Comparison of ENCODE assay signal across 15 cellular contexts in genomic region chr10:70119623-70120022, GRCh38. TPM values are rescaled to one million over a fixed set of nuclear protein-coding genes. Genes with fewer than 3 reads are reported as not detected.
DNase-seq lines count a peak whose midpoint lies in the region; ATAC-seq and TF ChIP-seq lines count a peak whose summit lies in the region.
"Had no signal": no experiment of that assay in that cellular context is flagged by ENCODE, and none has a peak within 500 bp of the region (broad histone marks: within the 10 kb centered on the region; RNA-seq: fewer than 3 reads in every experiment).

No MANE protein-coding gene starts in this region.

- TF ChIP-seq CTCF in esophagus squamous epithelium (IDR thresholded peaks at IDR 0.05): no peak

- H3K9me3 ChIP-seq in esophagus squamous epithelium: no peaks in the 10 kb centered on the region

- intact Hi-C loops in Right ventricle myocardium superior (cut with DNase I): no loop called here
- intact Hi-C loops in cardiac septum (cut with DNase I): no loop called here
- intact Hi-C loops in esophagus squamous epithelium (cut with DNase I): no loop called here

- H3K36me3 ChIP-seq in esophagus squamous epithelium: peaks cover 0 to 65% (median 9%) of the 10 kb centered on the region in 3 donors

- H3K27me3 ChIP-seq in esophagus squamous epithelium: no peaks in the 10 kb centered on the region
- H3K27me3 ChIP-seq: BLaER1 treated with 17β-estradiol and CSF1 and Interleukin-3, amounts not matched to agents 10 nM and 100 nM had no signal

- peak; percentile 60 for ATAC-seq in Right ventricle myocardium superior (ENCODE audit: poor library complexity)
- no peak for ATAC-seq in HG03432 (IDR thresholded peaks at IDR 0.05; ENCODE audit: unreplicated experiment)
- ATAC-seq in GM18870 (IDR thresholded peaks at IDR 0.05; ENCODE audit: unreplicated experiment): no peak
- ATAC-seq: GM12878, HepG2 had no signal

- 41 to 50% methylated on average over 4 to 6 of the region's 8 CpGs for WGBS in esophagus squamous epithelium, 2 donors

- H3K27ac ChIP-seq in esophagus squamous epithelium: peak overlapping the region; percentile 31 to 65 (median 40)
- H3K27ac ChIP-seq: BLaER1 treated with 17β-estradiol and CSF1 and Interleukin-3, amounts not matched to agents 10 nM and 100 nM had no signal

- H3K4me3 ChIP-seq in esophagus squamous epithelium: no peak overlapping the region
- H3K4me3 ChIP-seq: BLaER1 treated with 17β-estradiol and CSF1 and Interleukin-3, amounts not matched to agents 10 nM and 100 nM; GM12878 had no signal

- H3K4me1 ChIP-seq in esophagus squamous epithelium: peaks cover 0 to 43% (median 5%) of the 10 kb centered on the region in 3 donors

- TF ChIP-seq POLR2A in esophagus squamous epithelium (IDR thresholded peaks at IDR 0.05): no peak

- peak; percentile 58 for DNase-seq in Right ventricle myocardium superior
- no peak for DNase-seq in cardiac septum (ENCODE audit: low spot score)
- DNase-seq in SK-N-DZ (ENCODE audit: low spot score): peak; percentile 41
- DNase-seq in esophagus squamous epithelium (lab: John Stamatoyannopoulos, UW): no peak
- DNase-seq in amniotic stem cell (lab: John Stamatoyannopoulos, UW): no peak
- DNase-seq: ACHN; CD4-positive, CD25-positive, alpha-beta regulatory T cell; DMS 273 treated with DMSO at 0.1 percent for 48 hours; GOT3; H9 had no signal

RNA-seq across cellular contexts. Expression of gene AIFM2, which starts 13.0 kb away (rescaled TPM):
- total RNA-seq in Right ventricle myocardium superior (20.2 TPM), cardiac septum (19.4 TPM), esophagus squamous epithelium (10 to 100 TPM in 2 of 4 donors, 1 to 10 TPM in 2; 4.9 to 13.4 (median 9.3) TPM)
- 0.91 and 1.8 TPM in 2 replicates for polyA plus RNA-seq in SK-N-DZ (2014; cell fraction: cytosol; rRNA removed)
- 2.1 and 2.2 TPM in 2 replicates for polyA plus RNA-seq in SK-N-DZ (2014; cell fraction: nucleus; rRNA removed)

RNA-seq across cellular contexts. Expression of gene TYSND1, which starts 26.9 kb away (rescaled TPM):
- total RNA-seq in Right ventricle myocardium superior: 5.9 TPM
- 5.2 TPM for total RNA-seq in cardiac septum
- 17.5 and 20.9 TPM in 2 replicates for polyA plus RNA-seq in SK-N-DZ (2014; cell fraction: cytosol; rRNA removed)
- polyA plus RNA-seq in SK-N-DZ (2014; cell fraction: nucleus; rRNA removed): 27.6 and 39.4 TPM in 2 replicates
- 10 to 100 TPM; 16.7 to 32.4 (median 21.9) TPM for total RNA-seq in esophagus squamous epithelium

RNA-seq across cellular contexts. Expression of gene SAR1A, which starts 50.7 kb away (rescaled TPM):
- total RNA-seq in Right ventricle myocardium superior: 72.7 TPM
- total RNA-seq in cardiac septum: 87.1 TPM
- 63.0 and 63.8 TPM in 2 replicates for polyA plus RNA-seq in SK-N-DZ (2014; cell fraction: cytosol; rRNA removed)
- 30.9 and 40.5 TPM in 2 replicates for polyA plus RNA-seq in SK-N-DZ (2014; cell fraction: nucleus; rRNA removed)
- 10 to 100 TPM; 27.3 to 62.4 (median 45.5) TPM for total RNA-seq in esophagus squamous epithelium

Comparison
In these comparisons a context has a peak if more than half of its experiments do, and no peak if none do; other contexts are left out.
1. DNase-seq: peak in Right ventricle myocardium superior (single experiment) and SK-N-DZ (single experiment); none in cardiac septum (single experiment), esophagus squamous epithelium (single experiment) and amniotic stem cell (single experiment).